Comparison of ENCODE assay signal across 8 cellular contexts in genomic region chr4:13547563-13548041, GRCh38. TPM values are rescaled to one million over a fixed set of nuclear protein-coding genes. Genes with fewer than 3 reads are reported as not detected.
DNase-seq lines count a peak whose midpoint lies in the region; ATAC-seq and TF ChIP-seq lines count a peak whose summit lies in the region.

No MANE protein-coding gene starts in this region.

- no peaks in the 10 kb centered on the region for H3K27me3 Mint-ChIP-seq in MCF 10A (ENCODE audit: insufficient read depth, unreplicated experiment)

- no peak for ATAC-seq in GM19351 (IDR thresholded peaks at IDR 0.05; ENCODE audit: unreplicated experiment)

- TF ChIP-seq CTCF in breast epithelium (IDR thresholded peaks at IDR 0.05), result no peak
- TF ChIP-seq CTCF in MCF 10A (IDR thresholded peaks at IDR 0.05; ENCODE audit: unreplicated experiment), result no peak
- no peak for TF ChIP-seq CTCF in epithelial cell of proximal tubule (conservative IDR thresholded peaks at IDR 0.05; ENCODE audit: low read depth, low read length)
- no peak for TF ChIP-seq CTCF in sigmoid colon (IDR thresholded peaks at IDR 0.05)

- H3K27me3 ChIP-seq in breast epithelium, result peaks cover 22 to 75% of the 10 kb centered on the region in 2 donors
- H3K27me3 ChIP-seq in sigmoid colon, result peaks cover 3 to 56% (median 16%) of the 10 kb centered on the region in 3 donors

- H3K4me1 ChIP-seq in breast epithelium (peaks cover 7 to 9% of the 10 kb centered on the region in 2 donors), sigmoid colon (peaks cover 0 to 64% (median 43%) of the 10 kb centered on the region in 4 donors)

- no peak for TF ChIP-seq EP300 in sigmoid colon (IDR thresholded peaks at IDR 0.05)

- peaks cover 0 to 18% of the 10 kb centered on the region in 2 donors for H3K9me3 ChIP-seq in breast epithelium
- no peaks in the 10 kb centered on the region for H3K9me3 ChIP-seq in sigmoid colon

- no peak overlapping the region for H3K4me3 Mint-ChIP-seq in MCF 10A (ENCODE audit: unreplicated experiment)

- H3K4me1 Mint-ChIP-seq in MCF 10A (ENCODE audit: insufficient read depth, unreplicated experiment), result no peaks in the 10 kb centered on the region

- H3K36me3 ChIP-seq in breast epithelium (no peaks in the 10 kb centered on the region), sigmoid colon (no peaks in the 10 kb centered on the region)

- H3K4me3 ChIP-seq in breast epithelium (peak overlapping the region; percentile 33 to 68 (median 39)), epithelial cell of proximal tubule (ENCODE audit: low read depth, low read length) (peak overlapping the region; percentile 23), sigmoid colon (peak overlapping the region; percentile 48 to 71 (median 61))

- 0% methylated on average over 50 of the region's 50 CpGs for WGBS in sigmoid colon, 2 donors

- no TSS peak for BruUV-seq in MCF 10A (replicated peaks; lab: Mats Ljungman, UMichigan)

- peaks cover 16% of the 10 kb centered on the region for H3K9me3 Mint-ChIP-seq in MCF 10A (ENCODE audit: unreplicated experiment)

- POLR2A ChIA-PET in MCF 10A (lab: Yijun Ruan, JAX), result interaction anchor here (1.3 kb wide), 1 partner anchor 695 kb away, joined by 5 read pairs; no protein-coding TSS in a partner anchor

- H3K27ac Mint-ChIP-seq in MCF 10A (ENCODE audit: low read depth, unreplicated experiment), result no peak overlapping the region

- H3K36me3 Mint-ChIP-seq in MCF 10A (ENCODE audit: insufficient read depth, unreplicated experiment), result no peaks in the 10 kb centered on the region

- intact Hi-C loops in breast epithelium (cut with DNase I; ENCODE audit: low total_unique reads) (loop anchor here (5.0 to 10.0 kb wide), 2 partner anchors 360 to 693 kb away; no protein-coding TSS in a partner anchor), MCF 10A (cut with micrococcal nuclease) (no loop called here), sigmoid colon (cut with DNase I) (loop anchor here (2.0 to 10.0 kb wide), 3 partner anchors 249 to 819 kb away; no protein-coding TSS in a partner anchor)

- TF ChIP-seq POLR2A in breast epithelium (IDR thresholded peaks at IDR 0.05), result no peak
- TF ChIP-seq POLR2A in sigmoid colon (IDR thresholded peaks at IDR 0.05), result no peak

- H3K27ac ChIP-seq in breast epithelium (no peak overlapping the region), sigmoid colon (peak overlapping the region; percentile 39 to 96 (median 94))

- DNase-seq in breast epithelium (ENCODE audit: low spot score in 2 of 2), result no peak
- DNase-seq in MCF 10A (ENCODE audit: unreplicated experiment), result no peak
- DNase-seq in NCI-H774 (lab: John Stamatoyannopoulos, UW), result peak; percentile 58
- DNase-seq in epithelial cell of proximal tubule (ENCODE audit: low read depth), result no peak
- DNase-seq in sigmoid colon, result peak; percentile 79
- no peak for DNase-seq in iPS-NIHi7 (ENCODE audit: extremely low spot score)
- DNase-seq in hepatic stellate cell (ENCODE audit: low spot score), result no peak

- CTCF ChIA-PET in MCF 10A (lab: Yijun Ruan, JAX), result interaction anchor here (0.9 to 4.7 kb wide), 11 partner anchors 15 to 817 kb away, joined by 3 to 32 read pairs (median 4); no protein-coding TSS in a partner anchor

RNA-seq across cellular contexts. Expression of gene NKX3-2, which starts 3.3 kb away (rescaled TPM):
- total RNA-seq in breast epithelium (under 1 TPM in 1 of 3 donors, not detected in 2; under 0.01 TPM), MCF 10A (2022) (0.34 and 0.42 TPM in 2 replicates), epithelial cell of proximal tubule (not detected in 2 replicates), sigmoid colon (10 to 100 TPM; 20.3 to 28.2 (median 21.0) TPM)
- 1 to 10 TPM in 1 of 3 donors, under 1 TPM in 1, not detected in 1; 0.60 to 1.9 TPM for polyA plus RNA-seq in sigmoid colon

Comparison
In these comparisons a context has a peak if more than half of its experiments do, and no peak if none do; other contexts are left out.
1. DNase-seq: peak in NCI-H774 (single experiment) and sigmoid colon (single experiment); none in breast epithelium (0 of 2), MCF 10A (single experiment), epithelial cell of proximal tubule (single experiment), iPS-NIHi7 (single experiment) and hepatic stellate cell (single experiment).
2. H3K27ac ChIP-seq: peak in sigmoid colon (4 of 4); none in breast epithelium (0 of 2).
3. RNA of gene NKX3-2, which starts 3.3 kb away (total RNA-seq): 20.3 to 28.2 TPM in sigmoid colon; 0.34 to 0.42 TPM in MCF 10A, under 0.01 TPM in breast epithelium and not detected in epithelial cell of proximal tubule; every median in the first group is over 10 times any median in the second.
4. Peak in every context shown above with its lines, with median percentiles within 50 percentile points of each other: H3K4me3 ChIP-seq.